10 cellular contexts compared by ENCODE assay signal in the genomic region with DNA sequence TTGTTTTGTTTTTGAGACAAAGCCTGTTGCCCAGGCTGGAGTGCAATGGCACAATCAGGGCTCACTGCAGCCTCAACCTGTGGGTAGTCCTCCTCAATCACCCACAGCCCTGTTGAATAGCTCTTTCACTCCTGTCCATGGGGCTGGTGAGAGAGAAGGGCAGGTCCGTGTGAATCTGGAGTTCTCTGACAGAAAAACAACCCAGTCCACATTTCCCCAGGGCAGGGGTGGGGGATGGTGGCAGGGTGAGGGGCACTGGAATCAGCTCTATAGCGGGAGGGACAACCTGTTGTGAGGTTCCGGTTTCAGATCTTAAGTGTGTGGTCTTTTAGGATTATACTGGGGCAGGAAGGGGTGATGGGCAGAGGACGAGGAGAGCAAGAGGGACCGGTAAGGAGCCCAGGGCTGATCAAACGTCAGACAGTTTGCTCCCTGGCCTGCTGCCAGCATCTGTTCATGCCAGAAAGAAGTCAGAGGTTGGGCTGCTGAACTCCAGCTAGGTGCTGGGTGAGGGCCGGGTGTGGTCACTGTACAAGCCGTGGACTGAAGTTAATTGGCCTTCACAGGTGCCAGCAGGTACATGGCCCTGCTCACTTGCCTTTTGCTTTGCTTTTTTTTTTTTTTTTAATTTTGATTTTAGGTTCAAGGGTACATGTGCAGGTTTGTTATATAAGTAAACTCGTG. TPM values are rescaled to one million over a fixed set of nuclear protein-coding genes. Genes with fewer than 3 reads are reported as not detected.
DNase-seq lines count a peak whose midpoint lies in the region; ATAC-seq, FAIRE-seq and TF ChIP-seq lines count a peak whose summit lies in the region.
"Had no signal": no experiment of that assay in that cellular context is flagged by ENCODE, and none has a peak within 500 bp of the region (broad histone marks: within the 10 kb centered on the region; RNA-seq: fewer than 3 reads in every experiment).

No MANE protein-coding gene starts in this region.

- FAIRE-seq in H54 (lab: Jason Lieb, UNC) = no peak
- FAIRE-seq: urothelium cell line had no signal

- no peak for TF ChIP-seq CTCF in Calu3 (IDR thresholded peaks at IDR 0.05; ENCODE audit: unreplicated experiment)

- H3K27me3 Mint-ChIP-seq in Calu3 (ENCODE audit: unreplicated experiment) = no peaks in the 10 kb centered on the region

- no TSS peak for BruUV-seq in Calu3 (replicated peaks; lab: Mats Ljungman, UMichigan)

- no peaks in the 10 kb centered on the region for H3K9me3 Mint-ChIP-seq in Calu3 (ENCODE audit: low read depth, unreplicated experiment)

- no peak overlapping the region for H3K4me3 Mint-ChIP-seq in Calu3 (ENCODE audit: low read depth, unreplicated experiment)
- H3K4me3 Mint-ChIP-seq: activated naive CD8-positive, alpha-beta T cell had no signal

- H3K36me3 Mint-ChIP-seq in Calu3 (ENCODE audit: insufficient read depth, unreplicated experiment) = peaks cover 5% of the 10 kb centered on the region
- H3K36me3 Mint-ChIP-seq: activated naive CD8-positive, alpha-beta T cell had no signal

- intact Hi-C loops in Calu3 (cut with micrococcal nuclease; ENCODE audit: unreplicated experiment) = loop anchor here (5.0 kb wide), 1 partner anchor 35 kb away; a partner anchor contains a TSS
- intact Hi-C loops in left colon (cut with DNase I, micrococcal nuclease) = no loop called here

- peaks cover 8% of the 10 kb centered on the region for H3K4me1 Mint-ChIP-seq in Calu3 (ENCODE audit: low read depth, unreplicated experiment)

- peak; percentile 77 for DNase-seq in Calu3
- DNase-seq in NCI-H1417 (lab: John Stamatoyannopoulos, UW) = peak; percentile 80 to 90 (median 80)
- DNase-seq in SK-N-DZ (ENCODE audit: low spot score) = peak; percentile 36
- DNase-seq in left colon = peak; percentile 98
- no peak for DNase-seq in H54 (ENCODE audit: insufficient read length, low spot score)
- DNase-seq in activated gamma-delta T cell treated with Interleukin-2 at 50 U/mL for 16 hours = no peak

- CTCF ChIA-PET in Calu3 (lab: Charles Lee) = interaction anchor here (0.7 kb wide), 1 partner anchor 24 kb away, joined by 4 read pairs; no protein-coding TSS in a partner anchor

- no peak for TF ChIP-seq POLR2A in H54 (IDR thresholded peaks at IDR 0.05; ENCODE audit: low read depth, low read length)

- H3K27ac Mint-ChIP-seq in Calu3 (ENCODE audit: unreplicated experiment) = peak overlapping the region; percentile 43
- H3K27ac Mint-ChIP-seq: activated naive CD8-positive, alpha-beta T cell had no signal

- ATAC-seq in left colon = peak; percentile 91
- ATAC-seq in HG02763 (IDR thresholded peaks at IDR 0.05; ENCODE audit: unreplicated experiment) = no peak
- no peak for ATAC-seq in HG02840 (IDR thresholded peaks at IDR 0.05; ENCODE audit: low FRiP score, unreplicated experiment)

RNA-seq across cellular contexts. Expression of a gene that starts 33.2 kb away (rescaled TPM):
- total RNA-seq in Calu3 (2022) = 83.9 and 85.3 TPM in 2 replicates
- polyA plus RNA-seq in SK-N-DZ (2014; cell fraction: cytosol; rRNA removed) = 44.5 and 48.0 TPM in 2 replicates
- polyA plus RNA-seq in SK-N-DZ (2014; cell fraction: nucleus; rRNA removed) = 42.5 and 50.5 TPM in 2 replicates
- total RNA-seq in left colon = 100 to 1,000 TPM; 192 to 233 TPM

Comparison
In these comparisons a context has a peak if more than half of its experiments do, and no peak if none do; other contexts are left out.
1. DNase-seq: peak in Calu3 (single experiment), NCI-H1417 (3 of 3), SK-N-DZ (single experiment) and left colon (2 of 2); none in H54 (single experiment) and activated gamma-delta T cell treated with Interleukin-2 at 50 U/mL for 16 hours (single experiment).